Comparison of ENCODE assay signal across 1 cellular context in the genomic region with DNA sequence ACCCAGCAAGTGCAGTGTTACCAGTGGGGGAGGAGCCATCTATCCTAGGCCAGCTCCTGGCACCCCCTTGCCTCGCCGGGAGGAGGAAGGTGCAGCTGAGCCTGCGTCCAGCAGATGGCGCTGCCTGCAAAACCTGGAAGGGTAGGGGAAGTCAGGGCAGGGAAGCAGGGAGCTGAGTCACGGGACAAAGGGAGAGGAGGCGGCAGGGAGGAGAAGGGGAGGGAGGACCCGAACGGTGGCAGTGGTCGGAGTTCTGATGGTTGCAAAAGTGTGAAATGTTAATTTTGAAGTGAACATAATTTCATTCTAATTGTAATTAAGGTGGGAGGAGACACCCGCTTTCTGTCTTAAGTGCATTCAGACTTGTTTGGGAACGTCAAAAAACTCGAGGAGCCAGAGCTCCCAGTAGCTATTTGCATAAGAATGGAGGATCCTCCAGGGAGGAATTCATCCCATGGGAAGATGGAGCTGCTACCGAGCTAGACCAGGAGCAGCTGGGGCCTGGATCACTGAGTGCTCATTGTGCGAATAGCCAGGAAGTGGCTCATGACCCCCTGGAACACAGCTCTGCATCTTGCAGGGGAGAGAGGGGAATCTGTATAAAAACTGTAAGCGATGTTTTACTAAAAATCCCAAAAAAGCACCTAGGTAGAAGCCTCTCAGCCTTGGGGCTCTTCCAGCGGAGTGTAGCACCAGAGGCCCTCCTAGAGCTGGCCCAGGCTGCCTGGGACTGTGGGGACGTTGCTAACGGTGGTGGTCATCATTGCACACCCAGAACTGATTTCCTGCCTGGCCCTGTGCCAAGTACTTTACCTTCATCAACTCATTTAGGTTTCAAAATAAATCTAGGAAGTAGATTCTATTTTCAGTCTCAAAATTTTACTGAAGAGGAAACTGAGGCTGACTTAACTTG.
TF ChIP-seq lines count a peak whose summit lies in the region.

No MANE protein-coding gene starts in this region.

TF ChIP-seq in HEK293, 187 proteins besides CTCF, POLR2A, EP300 and RAD21 (continued from another document):
- TF ChIP-seq ZNF692 (tag by site-specific recombination; IDR thresholded peaks at IDR 0.05) (peak; percentile 57; the same call in 1 of the 2 replicates), SP7 (tag by site-specific recombination; IDR thresholded peaks at IDR 0.05) (peak; percentile 89), ZNF830 (tag by site-specific recombination; IDR thresholded peaks at IDR 0.05; ENCODE audit: low read depth) (no peak), ZNF184 (tag by site-specific recombination; IDR thresholded peaks at IDR 0.05) (no peak; the same call in 1 of the 2 replicates), ZBTB10 (tag by site-specific recombination; IDR thresholded peaks at IDR 0.05) (0 out of 2 replicates have a peak, but pooled peaks have one; percentile 23), ZNF670 (tag by site-specific recombination; IDR thresholded peaks at IDR 0.05; ENCODE audit: low read depth) (no peak), ZFHX2 (tag by site-specific recombination; conservative IDR thresholded peaks at IDR 0.05) (peak; percentile 60), ZNF366 (tag by site-specific recombination; conservative IDR thresholded peaks at IDR 0.05) (peak; percentile 97), ZXDB (tag by site-specific recombination; IDR thresholded peaks at IDR 0.05) (peak; percentile 86), ZNF610 (tag by site-specific recombination; IDR thresholded peaks at IDR 0.05; ENCODE audit: borderline replicate concordance) (peak; percentile 55; the same call in 1 of the 2 replicates), GLI4 (tag by site-specific recombination; IDR thresholded peaks at IDR 0.05) (0 out of 2 replicates have a peak, but pooled peaks have one; percentile 17), ZNF473 (tag by site-specific recombination; IDR thresholded peaks at IDR 0.05) (no peak)
- TF ChIP-seq, protein P1, sequence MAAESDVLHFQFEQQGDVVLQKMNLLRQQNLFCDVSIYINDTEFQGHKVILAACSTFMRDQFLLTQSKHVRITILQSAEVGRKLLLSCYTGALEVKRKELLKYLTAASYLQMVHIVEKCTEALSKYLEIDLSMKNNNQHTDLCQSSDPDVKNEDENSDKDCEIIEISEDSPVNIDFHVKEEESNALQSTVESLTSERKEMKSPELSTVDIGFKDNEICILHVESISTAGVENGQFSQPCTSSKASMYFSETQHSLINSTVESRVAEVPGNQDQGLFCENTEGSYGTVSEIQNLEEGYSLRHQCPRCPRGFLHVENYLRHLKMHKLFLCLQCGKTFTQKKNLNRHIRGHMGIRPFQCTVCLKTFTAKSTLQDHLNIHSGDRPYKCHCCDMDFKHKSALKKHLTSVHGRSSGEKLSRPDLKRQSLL (tag by site-specific recombination; IDR thresholded peaks at IDR 0.05), result no peak
